ENCODE assay signal across 30 cellular contexts in genomic region chr17:34816806-34817205, GRCh38.
A peak's percentile ranks its signal among the peaks of the same experiment; 100 is the strongest.
DNase-seq lines count a peak whose midpoint lies in the region; ATAC-seq and TF ChIP-seq lines count a peak whose summit lies in the region.
"Had no signal": no experiment of that assay in that cellular context is flagged by ENCODE, and none has a peak within 500 bp of the region (broad histone marks: within the 10 kb centered on the region; RNA-seq: fewer than 3 reads in every experiment).

No MANE protein-coding gene starts in this region.

- no peaks in the 10 kb centered on the region for H3K4me1 ChIP-seq in CD8-positive, alpha-beta T cell (ENCODE audit: insufficient read depth, low read length)
- H3K4me1 ChIP-seq: ascending aorta, colonic mucosa, left ventricle myocardium inferior, parathyroid adenoma, upper lobe of right lung had no signal

- H3K27me3 Mint-ChIP-seq in natural killer cell treated with Interleukin-12 subunit alpha and Interleukin-12 subunit beta and Interleukin-15 and Interleukin-18, amount 100 ng/mL, for 72 hours, result peaks cover 22 to 24% of the 10 kb centered on the region in 2 donors
- peaks cover 5 to 27% of the 10 kb centered on the region in 2 donors for H3K27me3 Mint-ChIP-seq in natural killer cell (ENCODE audit: low read depth in 2 of 2)
- H3K27me3 Mint-ChIP-seq in CD8-positive, alpha-beta T cell (ENCODE audit: low read depth), result no peaks in the 10 kb centered on the region

- TF ChIP-seq CTCF in natural killer cell (IDR thresholded peaks at IDR 0.05) (no peak), epithelial cell of esophagus (IDR thresholded peaks at IDR 0.05; ENCODE audit: insufficient read depth, low read depth, low read length, missing control alignments) (no peak)
- TF ChIP-seq CTCF in CD8-positive, alpha-beta T cell (IDR thresholded peaks at IDR 0.05), result no peak

- H3K36me3 ChIP-seq in CD8-positive, alpha-beta T cell (ENCODE audit: insufficient read depth, low read length), result no peaks in the 10 kb centered on the region
- H3K36me3 ChIP-seq: ascending aorta, colonic mucosa, left ventricle myocardium inferior, upper lobe of right lung had no signal

- DNase-seq in natural killer cell treated with Interleukin-12 subunit alpha and Interleukin-12 subunit beta and Interleukin-15 and Interleukin-18, amount 100 ng/mL, for 72 hours (ENCODE audit: low spot score), result peak; percentile 16
- no peak for DNase-seq in natural killer cell
- peak; percentile 71 for DNase-seq in NCI-H524 treated with DMSO at 0.1 percent for 48 hours (lab: John Stamatoyannopoulos, UW)
- DNase-seq in epithelial cell of esophagus (ENCODE audit: low read depth), result peak; percentile 7
- no peak for DNase-seq in DMS53 (lab: John Stamatoyannopoulos, UW)
- DNase-seq in CD8-positive, alpha-beta T cell, result no peak
- DNase-seq: activated CD4-positive, alpha-beta T cell treated with anti-CD3 and anti-CD28 coated beads, Interleukin-2, amount 50 U/mL, for 48 hours; activated T-cell treated with anti-CD3 and anti-CD28 coated beads, Interleukin-2, amount 50 U/mL, for 72 hours; Calu3; colonic mucosa; effector memory CD4-positive, alpha-beta T cell; erythroblast; IMR-90; left ventricle myocardium inferior; mesenchymal stem cell; NCI-H1694; NCI-H226; RPMI8226; substantia nigra; T-helper 1 cell; upper lobe of right lung had no signal

- no peaks in the 10 kb centered on the region for H3K9me3 ChIP-seq in CD8-positive, alpha-beta T cell (ENCODE audit: low read length)
- H3K9me3 ChIP-seq: ascending aorta, colonic mucosa, left ventricle myocardium inferior, upper lobe of right lung had no signal

- CTCF ChIA-PET in CD8-positive, alpha-beta T cell (lab: Charles Lee), result no interaction called here

- no peaks in the 10 kb centered on the region for H3K27me3 ChIP-seq in CD8-positive, alpha-beta T cell (ENCODE audit: insufficient read depth, low read length)
- H3K27me3 ChIP-seq: ascending aorta, colonic mucosa, upper lobe of right lung had no signal

- no peak overlapping the region for H3K4me3 Mint-ChIP-seq in natural killer cell treated with Interleukin-12 subunit alpha and Interleukin-12 subunit beta and Interleukin-15 and Interleukin-18, amount 100 ng/mL, for 72 hours
- no peak overlapping the region for H3K4me3 Mint-ChIP-seq in natural killer cell
- H3K4me3 Mint-ChIP-seq in CD8-positive, alpha-beta T cell, result no peak overlapping the region
- H3K4me3 Mint-ChIP-seq: activated T-cell treated with anti-CD3 and anti-CD28 coated beads, Interleukin-2, amount 50 U/mL, for 72 hours; CD14-positive monocyte; stimulated activated memory B cell treated with anti-CD40 and anti-IgM and Interleukin-4, amounts not matched to agents 10 μg/mL and 1 μg/mL and 100 μg/mL, for 72 hours had no signal

- no peak overlapping the region for H3K27ac Mint-ChIP-seq in natural killer cell treated with Interleukin-12 subunit alpha and Interleukin-12 subunit beta and Interleukin-15 and Interleukin-18, amount 100 ng/mL, for 72 hours
- no peak overlapping the region for H3K27ac Mint-ChIP-seq in natural killer cell
- no peak overlapping the region for H3K27ac Mint-ChIP-seq in CD8-positive, alpha-beta T cell
- H3K27ac Mint-ChIP-seq: activated T-cell treated with anti-CD3 and anti-CD28 coated beads, Interleukin-2, amount 50 U/mL, for 72 hours; CD14-positive monocyte; stimulated activated memory B cell treated with anti-CD40 and anti-IgM and Interleukin-4, amounts not matched to agents 10 μg/mL and 1 μg/mL and 100 μg/mL, for 72 hours had no signal

- intact Hi-C loops in natural killer cell (cut with micrococcal nuclease), result no loop called here
- intact Hi-C loops in CD8-positive, alpha-beta T cell (cut with DNase I, micrococcal nuclease), result no loop called here

- H3K9me3 Mint-ChIP-seq in natural killer cell treated with Interleukin-12 subunit alpha and Interleukin-12 subunit beta and Interleukin-15 and Interleukin-18, amount 100 ng/mL, for 72 hours, result no peaks in the 10 kb centered on the region
- H3K9me3 Mint-ChIP-seq in natural killer cell, result no peaks in the 10 kb centered on the region
- no peaks in the 10 kb centered on the region for H3K9me3 Mint-ChIP-seq in CD8-positive, alpha-beta T cell
- H3K9me3 Mint-ChIP-seq: activated T-cell treated with anti-CD3 and anti-CD28 coated beads, Interleukin-2, amount 50 U/mL, for 72 hours; CD14-positive monocyte; stimulated activated memory B cell treated with anti-CD40 and anti-IgM and Interleukin-4, amounts not matched to agents 10 μg/mL and 1 μg/mL and 100 μg/mL, for 72 hours had no signal

- TF ChIP-seq POLR2A in GM18505 (IDR thresholded peaks at IDR 0.05; ENCODE audit: borderline replicate concordance, extremely low read depth, insufficient read depth, insufficient read length), result no peak

- no peak for ATAC-seq in natural killer cell treated with Interleukin-12 subunit alpha and Interleukin-12 subunit beta and Interleukin-15 and Interleukin-18, amount 100 ng/mL, for 72 hours
- ATAC-seq in natural killer cell (no peak), HG03097 (IDR thresholded peaks at IDR 0.05; ENCODE audit: low FRiP score, unreplicated experiment) (no peak), GM18505 (IDR thresholded peaks at IDR 0.05; ENCODE audit: unreplicated experiment) (no peak)
- no peak for ATAC-seq in CD8-positive, alpha-beta T cell
- ATAC-seq: activated CD4-positive, CD25-positive, alpha-beta regulatory T cell treated with anti-CD3 and anti-CD28 coated beads, Interleukin-2, amount 50 U/mL, for 24 hours; activated T-cell treated with anti-CD3 and anti-CD28 coated beads, Interleukin-2, amount 50 U/mL, for 72 hours; HCT116; stimulated activated memory B cell treated with anti-CD40 and anti-IgM and Interleukin-4, amounts not matched to agents 10 μg/mL and 1 μg/mL and 100 μg/mL, for 72 hours; upper lobe of right lung had no signal

- H3K4me1 Mint-ChIP-seq in natural killer cell treated with Interleukin-12 subunit alpha and Interleukin-12 subunit beta and Interleukin-15 and Interleukin-18, amount 100 ng/mL, for 72 hours (ENCODE audit: low read depth in 2 of 2), result peaks cover 4 to 5% of the 10 kb centered on the region in 2 donors
- H3K4me1 Mint-ChIP-seq in natural killer cell, result no peaks in the 10 kb centered on the region
- H3K4me1 Mint-ChIP-seq in CD8-positive, alpha-beta T cell (ENCODE audit: low read depth), result no peaks in the 10 kb centered on the region
- H3K4me1 Mint-ChIP-seq: CD14-positive monocyte; stimulated activated memory B cell treated with anti-CD40 and anti-IgM and Interleukin-4, amounts not matched to agents 10 μg/mL and 1 μg/mL and 100 μg/mL, for 72 hours had no signal

- POLR2A ChIA-PET in CD8-positive, alpha-beta T cell (lab: Charles Lee), result no interaction called here

- H3K36me3 Mint-ChIP-seq in natural killer cell treated with Interleukin-12 subunit alpha and Interleukin-12 subunit beta and Interleukin-15 and Interleukin-18, amount 100 ng/mL, for 72 hours, result no peaks in the 10 kb centered on the region
- H3K36me3 Mint-ChIP-seq in natural killer cell, result no peaks in the 10 kb centered on the region
- no peaks in the 10 kb centered on the region for H3K36me3 Mint-ChIP-seq in CD8-positive, alpha-beta T cell
- H3K36me3 Mint-ChIP-seq: CD14-positive monocyte; stimulated activated memory B cell treated with anti-CD40 and anti-IgM and Interleukin-4, amounts not matched to agents 10 μg/mL and 1 μg/mL and 100 μg/mL, for 72 hours had no signal

- H3K4me3 ChIP-seq in epithelial cell of esophagus (ENCODE audit: low read length), result no peak overlapping the region
- H3K4me3 ChIP-seq in CD8-positive, alpha-beta T cell (ENCODE audit: low read depth, low read length), result no peak overlapping the region
- H3K4me3 ChIP-seq: ascending aorta, colonic mucosa, left ventricle myocardium inferior, SK-N-MC, upper lobe of right lung had no signal

- no peak overlapping the region for H3K27ac ChIP-seq in CD8-positive, alpha-beta T cell (ENCODE audit: low read depth, low read length)
- H3K27ac ChIP-seq: ascending aorta, colonic mucosa, left ventricle myocardium inferior, parathyroid adenoma, SK-N-MC, upper lobe of right lung had no signal

Comparison
In these comparisons a context has a peak if more than half of its experiments do, and no peak if none do; other contexts are left out.
1. DNase-seq: peak in natural killer cell treated with Interleukin-12 subunit alpha and Interleukin-12 subunit beta and Interleukin-15 and Interleukin-18, amount 100 ng/mL, for 72 hours (single experiment), NCI-H524 treated with DMSO at 0.1 percent for 48 hours (single experiment) and epithelial cell of esophagus (single experiment); none in natural killer cell (single experiment), DMS53 (single experiment) and CD8-positive, alpha-beta T cell (0 of 7).